In the genomic region with DNA sequence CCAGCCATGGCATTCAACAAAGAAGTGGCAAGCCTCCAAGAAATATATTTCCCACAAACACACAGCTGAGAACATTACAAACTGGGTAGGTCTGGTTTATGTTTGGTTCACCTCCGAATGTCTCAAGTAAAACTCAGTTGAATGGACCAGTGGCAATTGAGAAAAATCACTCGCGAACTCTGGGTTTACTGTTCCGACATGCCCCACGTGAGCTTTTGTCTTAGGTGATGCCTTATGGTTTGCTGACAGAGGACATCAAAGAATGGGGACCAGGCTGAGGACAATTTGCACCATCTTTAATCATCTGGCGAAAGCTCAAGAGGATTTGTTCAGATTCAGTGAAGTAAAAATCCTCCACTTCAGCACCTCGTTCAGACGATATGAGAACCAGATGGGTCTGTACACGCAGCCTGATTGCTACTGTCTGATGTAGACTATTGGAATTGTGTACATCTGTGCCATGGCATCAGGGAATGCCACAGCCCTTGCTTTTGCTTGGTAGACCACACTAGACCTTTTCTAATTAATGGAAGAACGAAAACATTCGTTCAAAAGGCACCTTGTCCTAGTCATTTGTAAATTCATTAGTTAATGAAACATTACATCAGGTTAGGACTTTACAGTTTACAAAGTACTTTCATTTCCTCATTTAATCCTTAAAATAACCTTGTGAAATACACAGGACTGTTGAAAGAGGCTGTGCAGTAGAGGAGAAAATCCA, we compare ENCODE assay signal across 11 cellular contexts. TPM values are rescaled to one million over a fixed set of nuclear protein-coding genes. Genes with fewer than 3 reads are reported as not detected.
A peak's percentile ranks its signal among the peaks of the same experiment; 100 is the strongest.
DNase-seq lines count a peak whose midpoint lies in the region; ATAC-seq and TF ChIP-seq lines count a peak whose summit lies in the region.
"Had no signal": no experiment of that assay in that cellular context is flagged by ENCODE, and none has a peak within 500 bp of the region (broad histone marks: within the 10 kb centered on the region; RNA-seq: fewer than 3 reads in every experiment).

No MANE protein-coding gene starts in this region.

- H3F3A ChIP-seq in DOHH2 (ENCODE audit: control insufficient read depth, insufficient read depth), result peaks cover 31% of the 10 kb centered on the region

- DNase-seq in NCI-H524 (lab: John Stamatoyannopoulos, UW) (peak; percentile 62 to 82), spleen (no peak), NCI-H187 (lab: John Stamatoyannopoulos, UW) (no peak), NCI-H345 treated with DMSO at 0.1 percent for 48 hours (lab: John Stamatoyannopoulos, UW; ENCODE audit: unreplicated experiment) (no peak), CD14-positive monocyte (ENCODE audit: low spot score) (no peak)
- DNase-seq: head of caudate nucleus, NCI-H2081 had no signal

- no peaks in the 10 kb centered on the region for H3K36me3 Mint-ChIP-seq in CD14-positive monocyte

- H3K27ac ChIP-seq in DOHH2 (ENCODE audit: low read depth, low read length), result peak overlapping the region; percentile 99
- H3K27ac ChIP-seq in spleen, result peak overlapping the region in 4 of 8 donors; percentile 31 to 68 (median 53)
- H3K27ac ChIP-seq: neutrophil had no signal

- no peak for TF ChIP-seq CTCF in DOHH2 (IDR thresholded peaks at IDR 0.05; ENCODE audit: low read depth, low read length, poor library complexity, severe bottlenecking)
- no peak for TF ChIP-seq CTCF in spleen (IDR thresholded peaks at IDR 0.05 in 8 of 11, conservative IDR thresholded peaks at IDR 0.05 in 3 of 11)
- no peak for TF ChIP-seq CTCF in CD14-positive monocyte (IDR thresholded peaks at IDR 0.05)

- no peak overlapping the region for H3K4me3 Mint-ChIP-seq in CD14-positive monocyte

- H3K4me2 ChIP-seq in DOHH2 (ENCODE audit: low read length), result peak overlapping the region; percentile 83

- H3K27me3 ChIP-seq in DOHH2 (ENCODE audit: control insufficient read depth, low read length), result no peaks in the 10 kb centered on the region
- no peaks in the 10 kb centered on the region for H3K27me3 ChIP-seq in spleen (replicated peaks in 1 of 7)
- H3K27me3 ChIP-seq: neutrophil had no signal

- H3K4me1 ChIP-seq in DOHH2 (ENCODE audit: control insufficient read depth, low read length) (peaks cover 84% of the 10 kb centered on the region), spleen (no peaks in the 10 kb centered on the region)

- ATAC-seq in GM19397 (IDR thresholded peaks at IDR 0.05; ENCODE audit: unreplicated experiment) (peak; percentile 90), HG02981 (IDR thresholded peaks at IDR 0.05; ENCODE audit: unreplicated experiment) (peak; percentile 93)

- 50 to 80% (median 65%) methylated on average over 11 of the region's 11 CpGs for WGBS in spleen, 5 donors

- H3K36me3 ChIP-seq in DOHH2 (ENCODE audit: control insufficient read depth, low read length) (peaks cover 92% of the 10 kb centered on the region), spleen (no peaks in the 10 kb centered on the region)
- H3K36me3 ChIP-seq: neutrophil had no signal

- H3K9me3 ChIP-seq in DOHH2 (ENCODE audit: control insufficient read depth, insufficient read depth, low read length) (peaks cover 80% of the 10 kb centered on the region), spleen (peaks cover 0 to 4% (median 0%) of the 10 kb centered on the region in 8 donors)
- H3K9me3 ChIP-seq: neutrophil had no signal

- no peak overlapping the region for H3K27ac Mint-ChIP-seq in CD14-positive monocyte

- no peaks in the 10 kb centered on the region for H4K20me1 ChIP-seq in DOHH2 (ENCODE audit: control insufficient read depth, insufficient read depth, low read depth, low read length)

- intact Hi-C loops in spleen (cut with DNase I; ENCODE audit: low total_unique reads), result no loop called here
- intact Hi-C loops in CD14-positive monocyte (cut with micrococcal nuclease), result no loop called here

- TF ChIP-seq POLR2A in spleen (IDR thresholded peaks at IDR 0.05), result no peak

- peaks cover 1 to 14% (median 4%) of the 10 kb centered on the region in 7 donors for H3K9me3 Mint-ChIP-seq in CD14-positive monocyte

- peaks cover 0 to 2% (median 0%) of the 10 kb centered on the region in 3 donors for H3K27me3 Mint-ChIP-seq in CD14-positive monocyte (ENCODE audit: low read depth in 3 of 3)

- H3K79me2 ChIP-seq in DOHH2 (ENCODE audit: control insufficient read depth, low read length), result no peaks in the 10 kb centered on the region

- peaks cover 13% of the 10 kb centered on the region for H3K4me1 Mint-ChIP-seq in CD14-positive monocyte

- H3K4me3 ChIP-seq in DOHH2 (ENCODE audit: low read length), result peak overlapping the region; percentile 68
- H3K4me3 ChIP-seq in spleen, result no peak overlapping the region

- no peaks in the 10 kb centered on the region for H3K9me2 ChIP-seq in DOHH2 (replicated peaks; ENCODE audit: control insufficient read depth, low read length)

RNA-seq across cellular contexts. Expression of a gene that starts 59.4 kb away (rescaled TPM):
- total RNA-seq in spleen, result not detected
- polyA plus RNA-seq in spleen, result not detected
- not detected for polyA plus RNA-seq in CD14-positive monocyte

Comparison
In these comparisons a context has a peak if more than half of its experiments do, and no peak if none do; other contexts are left out.
1. DNase-seq: peak in NCI-H524 (2 of 2); none in spleen (single experiment), NCI-H187 (0 of 2), NCI-H345 treated with DMSO at 0.1 percent for 48 hours (single experiment) and CD14-positive monocyte (single experiment).